ENCODE assay signal across 13 cellular contexts in the genomic region with DNA sequence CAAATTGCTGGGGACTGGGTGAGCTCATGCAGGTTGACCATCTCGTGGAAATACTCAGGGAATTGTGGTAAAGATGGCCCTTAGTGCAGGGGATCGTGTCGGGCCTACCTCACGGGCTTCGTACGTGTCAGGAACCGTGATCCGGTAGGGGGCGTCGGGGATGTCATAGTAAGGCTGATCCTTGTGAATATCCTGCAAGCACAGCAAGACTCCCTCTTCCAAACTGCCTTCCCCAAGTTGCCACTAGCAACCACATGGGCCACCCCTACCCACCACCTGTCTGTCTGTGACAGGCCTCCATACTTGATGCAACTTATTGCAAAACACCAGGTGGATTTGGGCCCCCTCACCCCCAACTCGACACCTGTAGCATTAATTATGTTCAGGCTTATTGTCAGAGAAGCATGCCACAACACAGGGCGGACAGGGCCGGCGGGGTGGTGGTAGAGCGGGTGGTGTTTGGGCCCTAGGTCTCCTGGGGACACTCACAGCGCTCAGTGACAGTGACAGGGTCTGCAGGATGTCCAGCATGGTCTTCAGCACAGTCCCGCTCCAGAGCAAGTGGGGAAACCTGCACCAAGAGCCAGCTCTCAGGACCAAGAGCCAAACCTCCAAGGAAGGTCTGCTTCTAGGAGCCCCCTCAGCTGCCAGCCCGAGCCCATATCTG. TPM values are rescaled to one million over a fixed set of nuclear protein-coding genes. Genes with fewer than 3 reads are reported as not detected.
DNase-seq lines count a peak whose midpoint lies in the region; ATAC-seq, FAIRE-seq and TF ChIP-seq lines count a peak whose summit lies in the region.
"Had no signal": no experiment of that assay in that cellular context is flagged by ENCODE, and none has a peak within 500 bp of the region (broad histone marks: within the 10 kb centered on the region; RNA-seq: fewer than 3 reads in every experiment).

No MANE protein-coding gene starts in this region.

- H3K4me1 ChIP-seq in GM12878 (ENCODE audit: control insufficient read depth, insufficient read depth, low read length): peaks cover 50% of the 10 kb centered on the region

- peaks cover 44 to 58% of the 10 kb centered on the region in 2 donors for H3K4me1 Mint-ChIP-seq in stimulated activated naive B cell treated with anti-CD40 and anti-IgM and Interleukin-4, amounts not matched to agents 10 μg/mL and 1 μg/mL and 100 μg/mL, for 72 hours
- H3K4me1 Mint-ChIP-seq: activated naive CD4-positive, alpha-beta T cell treated with anti-CD3 and anti-CD28 coated beads, Interleukin-2, amount 50 U/mL, for 24 hours had no signal

- H3K4me3 ChIP-seq in GM12878: no peak overlapping the region

- no peak for TF ChIP-seq CTCF in GM12878 (IDR thresholded peaks at IDR 0.05 in 2 of 3, conservative IDR thresholded peaks at IDR 0.05 in 1 of 3; ENCODE audit: control insufficient read depth in 2 of 3, extremely low read depth in 1 of 3, insufficient read depth in 1 of 3, low read depth in 3 of 3, low read length in 3 of 3)

- POLR2A ChIA-PET in GM12878 (lab: Charles Lee): interaction anchor here (0.6 to 1.3 kb wide), 4 partner anchors 9 to 176 kb away, joined by 3 to 8 read pairs (median 4); no protein-coding TSS in a partner anchor

- peak overlapping the region; percentile 97 for H3K27ac Mint-ChIP-seq in stimulated activated naive B cell treated with anti-CD40 and anti-IgM and Interleukin-4, amounts not matched to agents 10 μg/mL and 1 μg/mL and 100 μg/mL, for 72 hours
- H3K27ac Mint-ChIP-seq: activated naive CD4-positive, alpha-beta T cell treated with anti-CD3 and anti-CD28 coated beads, Interleukin-2, amount 50 U/mL, for 24 hours had no signal

- H3K4me2 ChIP-seq in GM12878 (ENCODE audit: control insufficient read depth, insufficient read depth): peak overlapping the region; percentile 78

- DNase-seq in NCI-H2171 treated with DMSO at 0.1 percent for 48 hours (lab: John Stamatoyannopoulos, UW) (peak; percentile 29), NCI-H2171 (lab: John Stamatoyannopoulos, UW) (no peak), GM12878 (ENCODE audit: low read depth, low spot score) (no peak), NCI-H524 treated with DMSO at 0.1 percent for 48 hours (lab: John Stamatoyannopoulos, UW) (no peak), T-helper 1 cell (no peak), SKM-1 (lab: John Stamatoyannopoulos, UW; ENCODE audit: unreplicated experiment) (no peak)
- no peak for DNase-seq in stimulated activated naive B cell treated with anti-CD40 and anti-IgM and Interleukin-4, amounts not matched to agents 10 μg/mL and 1 μg/mL and 100 μg/mL, for 72 hours
- DNase-seq: cortex of kidney, NCI-H1694 had no signal

- H3K4me3 Mint-ChIP-seq in stimulated activated naive B cell treated with anti-CD40 and anti-IgM and Interleukin-4, amounts not matched to agents 10 μg/mL and 1 μg/mL and 100 μg/mL, for 72 hours: peak overlapping the region; percentile 56 to 78
- H3K4me3 Mint-ChIP-seq: activated naive CD4-positive, alpha-beta T cell treated with anti-CD3 and anti-CD28 coated beads, Interleukin-2, amount 50 U/mL, for 24 hours had no signal

- no peak overlapping the region for H2AFZ ChIP-seq in GM12878 (ENCODE audit: control insufficient read depth, low read depth, low read length)

- in situ Hi-C loops in GM12878 (cut with MboI): no loop called here

- no TSS peak for BruUV-seq in GM12878 (replicated peaks; lab: Mats Ljungman, UMichigan)

- no peak for ATAC-seq in GM12878
- ATAC-seq in stimulated activated naive B cell treated with anti-CD40 and anti-IgM and Interleukin-4, amounts not matched to agents 10 μg/mL and 1 μg/mL and 100 μg/mL, for 72 hours (replicated peaks): no peak

- peak overlapping the region; percentile 76 for H3K27ac ChIP-seq in GM12878 (ENCODE audit: control insufficient read depth, insufficient read depth)
- peak overlapping the region; percentile 22 for H3K27ac ChIP-seq in layer of hippocampus (ENCODE audit: low read depth, low read length)

- no peaks in the 10 kb centered on the region for H4K20me1 ChIP-seq in GM12878 (ENCODE audit: control insufficient read depth, insufficient read depth)

- TF ChIP-seq POLR2A in GM12878 (IDR thresholded peaks at IDR 0.05; ENCODE audit: low read depth, low read length): 0 out of 2 replicates have a peak, but pooled peaks have one; percentile 3

- no peaks in the 10 kb centered on the region for H3K27me3 Mint-ChIP-seq in stimulated activated naive B cell treated with anti-CD40 and anti-IgM and Interleukin-4, amounts not matched to agents 10 μg/mL and 1 μg/mL and 100 μg/mL, for 72 hours
- H3K27me3 Mint-ChIP-seq: activated naive CD4-positive, alpha-beta T cell treated with anti-CD3 and anti-CD28 coated beads, Interleukin-2, amount 50 U/mL, for 24 hours had no signal

- CTCF ChIA-PET in GM12878 (lab: Yijun Ruan, JAX): interaction anchor here (0.6 to 3.8 kb wide), 3 partner anchors 10 to 1082 kb away, joined by 4 to 28 read pairs (median 14); no protein-coding TSS in a partner anchor

- FAIRE-seq in GM12878 (lab: Jason Lieb, UNC): no peak

- H3K9ac ChIP-seq in GM12878 (ENCODE audit: control insufficient read depth, insufficient read depth, low read length): no peak overlapping the region; the same call in 1 of the 2 replicates

- RAD21 ChIA-PET in GM12878 (lab: Charles Lee; ENCODE audit: unreplicated experiment): interaction anchor here (1.6 to 3.8 kb wide), 2 partner anchors 32 to 48 kb away, joined by 7 to 27 read pairs; no protein-coding TSS in a partner anchor

- no peaks in the 10 kb centered on the region for H3K27me3 ChIP-seq in GM12878 (replicated peaks in 1 of 2; ENCODE audit: control insufficient read depth in 2 of 2, insufficient read depth in 2 of 2, low read length in 1 of 2)
- H3K27me3 ChIP-seq in layer of hippocampus (ENCODE audit: control insufficient read depth, insufficient read depth, low read length): no peaks in the 10 kb centered on the region

- TF ChIP-seq RAD21 in GM12878 (IDR thresholded peaks at IDR 0.05; ENCODE audit: insufficient read depth, low read depth, low read length): no peak

- H3K36me3 Mint-ChIP-seq in stimulated activated naive B cell treated with anti-CD40 and anti-IgM and Interleukin-4, amounts not matched to agents 10 μg/mL and 1 μg/mL and 100 μg/mL, for 72 hours: peaks cover 50 to 58% of the 10 kb centered on the region in 2 donors

- SMC1A ChIA-PET in GM12878 (lab: Charles Lee; ENCODE audit: uncharacterized antibody, unreplicated experiment): interaction anchor here (0.5 to 4.2 kb wide), 5 partner anchors 9 to 49 kb away, joined by 3 to 41 read pairs (median 3); no protein-coding TSS in a partner anchor

- 98% methylated on average over 18 of the region's 18 CpGs for WGBS in GM12878 (ENCODE audit: insufficient coverage, insufficient replicate concordance, low lambda C conversion rate, missing lambda C conversion rate)

- intact Hi-C loops in GM12878 (cut with micrococcal nuclease; ENCODE audit: unreplicated experiment): no loop called here

- H3K36me3 ChIP-seq in GM12878 (ENCODE audit: control insufficient read depth in 2 of 2, insufficient read depth in 2 of 2, low read length in 1 of 2): peaks cover 9 to 27% of the 10 kb centered on the region in 2 experiments; a peak in 3 of 4 replicates

- no peaks in the 10 kb centered on the region for H3K9me3 Mint-ChIP-seq in stimulated activated naive B cell treated with anti-CD40 and anti-IgM and Interleukin-4, amounts not matched to agents 10 μg/mL and 1 μg/mL and 100 μg/mL, for 72 hours
- H3K9me3 Mint-ChIP-seq: activated naive CD4-positive, alpha-beta T cell treated with anti-CD3 and anti-CD28 coated beads, Interleukin-2, amount 50 U/mL, for 24 hours had no signal

- TF ChIP-seq EP300 in GM12878 (IDR thresholded peaks at IDR 0.05; ENCODE audit: borderline replicate concordance in 1 of 2, control insufficient read depth in 1 of 2, low read depth in 2 of 2, low read length in 2 of 2): no peak

- no peaks in the 10 kb centered on the region for H3K9me3 ChIP-seq in GM12878 (replicated peaks; ENCODE audit: control insufficient read depth, insufficient read depth, low read length)

- no peaks in the 10 kb centered on the region for H3K79me2 ChIP-seq in GM12878 (ENCODE audit: control insufficient read depth, insufficient read depth, low read length)

TF ChIP-seq in GM12878, 131 proteins besides CTCF, POLR2A, EP300 and RAD21 (continues in another document):
- TF ChIP-seq RCOR1 (conservative IDR thresholded peaks at IDR 0.05; ENCODE audit: low read depth, low read length): no peak
- no peak for TF ChIP-seq CBX3 (IDR thresholded peaks at IDR 0.05; ENCODE audit: borderline replicate concordance, low read depth)
- TF ChIP-seq SMAD1 (IDR thresholded peaks at IDR 0.05; ENCODE audit: low read depth, partially characterized antibody): no peak

RNA-seq across cellular contexts. Expression of gene SERPIND1, which starts 22.6 kb away (rescaled TPM):
- total RNA-seq in GM12878 (2013; cell fraction: nucleolus; rRNA removed): not detected in 2 replicates
- 0.05 TPM in 1 of 2 replicates, not detected in the other for total RNA-seq in GM12878 (2014; rRNA removed)
- total RNA-seq in GM12878 (2014; rRNA removed; fragmentation: Illumina TruSeq; extraction: Trizol): 0.09 TPM in 2 replicates
- 0.11 and 0.38 TPM in 2 replicates for total RNA-seq in GM12878 (2021)
- polyA plus RNA-seq in GM12878 (2011; ENCODE audit: low read depth): 0.45 TPM
- polyA plus RNA-seq in GM12878 (2011; rRNA removed): 0.10 and 0.15 TPM in 2 replicates
- polyA plus RNA-seq in GM12878 (2011; cell fraction: cytosol; rRNA removed): 0.15 and 0.25 TPM in 2 replicates
- polyA plus RNA-seq in GM12878 (2011; cell fraction: nucleus; rRNA removed): 0.07 and 0.12 TPM in 2 replicates
- polyA plus RNA-seq in GM12878 (2012): 0.18 and 0.57 TPM in 2 replicates
- 0.22 and 0.32 TPM in 2 replicates for polyA plus RNA-seq in GM12878 (2014; fragmentation: Illumina TruSeq; extraction: Trizol)
- polyA plus RNA-seq in GM12878 (2014; fragmentation: Nextera tagmentation; extraction: Ambion mirVana): under 1 TPM; 0.44 to 0.85 TPM
- 0.08 and 0.32 TPM in 2 replicates for polyA plus RNA-seq in GM12878 (2014; rRNA removed)
- polyA plus RNA-seq in GM12878 (2016; fragmentation: Nextera tagmentation; extraction: Ambion mirVana): under 1 TPM; 0.40 to 0.43 TPM
- 0.21 and 0.29 TPM in 2 replicates for polyA minus RNA-seq in GM12878 (2011; rRNA and poly(A)+ RNA removed)
- polyA minus RNA-seq in GM12878 (2011; cell fraction: cytosol; rRNA and poly(A)+ RNA removed): not detected in 2 replicates
- polyA minus RNA-seq in GM12878 (2011; cell fraction: nucleus; rRNA and poly(A)+ RNA removed): not detected in 2 replicates
- total RNA-seq: T-helper 2 cell treated with Interferon-gamma antibody and Interleukin-4, amounts not matched to agents 100 ng/mL and 5 ng/mL, for 36 hours had no signal
- polyA plus RNA-seq: neural cell had no signal
